In the genomic region with DNA sequence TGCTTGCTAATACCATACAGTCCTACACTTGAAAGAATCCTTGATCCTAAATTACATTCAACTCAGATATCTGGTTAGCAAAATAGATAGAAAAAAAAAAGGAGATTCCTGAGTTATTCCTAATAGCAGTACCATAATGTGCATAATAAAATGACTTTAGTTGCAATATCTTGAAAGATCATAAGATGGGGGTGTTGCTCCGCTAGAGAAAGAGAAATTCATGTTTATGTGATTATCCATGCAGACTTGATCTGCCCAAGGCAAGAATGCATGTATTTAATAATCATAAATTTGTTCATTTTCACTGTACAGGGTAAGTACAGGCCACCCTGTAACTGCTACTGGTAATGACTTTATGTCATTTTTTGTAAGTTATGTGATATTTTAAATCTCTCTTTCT, we compare ENCODE assay signal across 10 cellular contexts.
DNase-seq lines count a peak whose midpoint lies in the region; ATAC-seq, FAIRE-seq and TF ChIP-seq lines count a peak whose summit lies in the region.
"Had no signal": no experiment of that assay in that cellular context is flagged by ENCODE, and none has a peak within 500 bp of the region (broad histone marks: within the 10 kb centered on the region; RNA-seq: fewer than 3 reads in every experiment).

No MANE protein-coding gene starts in this region.

- DNase-seq in D721Med (ENCODE audit: insufficient read length, low spot score) (no peak), Karpas-422 (peak; percentile 58), lower lobe of right lung (no peak), hippocampal formation (lab: John Stamatoyannopoulos, UW) (no peak), GM19239 (ENCODE audit: insufficient read length, low spot score) (no peak)
- DNase-seq: activated CD4-positive, alpha-beta T cell treated with anti-CD3 and anti-CD28 coated beads, Interleukin-2, amount 50 U/mL, for 48 hours had no signal

- H3K27me3 ChIP-seq in Karpas-422 (ENCODE audit: low read length) (no peaks in the 10 kb centered on the region), liver (ENCODE audit: control insufficient read depth in 4 of 4, insufficient read depth in 4 of 4, low read length in 3 of 4) (no peaks in the 10 kb centered on the region), lower lobe of right lung (ENCODE audit: low read depth) (no peaks in the 10 kb centered on the region)

- 82% methylated on average over 1 of the region's 1 CpG for WGBS in liver

- H3K9ac ChIP-seq in Karpas-422 (ENCODE audit: low read length) (no peak overlapping the region), liver (ENCODE audit: low read depth in 1 of 2, low read length in 2 of 2) (no peak overlapping the region)

- H3K4me1 ChIP-seq in Karpas-422 (ENCODE audit: low read length) (no peaks in the 10 kb centered on the region), liver (ENCODE audit: control insufficient read depth in 4 of 4, insufficient read depth in 4 of 4, low read length in 3 of 4) (no peaks in the 10 kb centered on the region), lower lobe of right lung (no peaks in the 10 kb centered on the region)

- intact Hi-C loops in lower lobe of right lung (cut with DNase I), result no loop called here

- H3K36me3 ChIP-seq in Karpas-422 (ENCODE audit: insufficient read depth, low read length) (no peaks in the 10 kb centered on the region), liver (ENCODE audit: control insufficient read depth in 4 of 4, insufficient read depth in 3 of 4, low read depth in 1 of 4, low read length in 3 of 4) (peaks cover 7 to 29% (median 19%) of the 10 kb centered on the region in 4 donors), lower lobe of right lung (peaks cover 76% of the 10 kb centered on the region)

- H3K79me2 ChIP-seq in Karpas-422 (ENCODE audit: low read length), result no peaks in the 10 kb centered on the region

- no peak overlapping the region for H3K27ac ChIP-seq in Karpas-422 (ENCODE audit: low read length)
- H3K27ac ChIP-seq in VCaP, result no peak overlapping the region
- no peak overlapping the region for H3K27ac ChIP-seq in liver (ENCODE audit: low read depth in 1 of 2, low read length in 2 of 2)
- no peak overlapping the region for H3K27ac ChIP-seq in lower lobe of right lung

- H3K4me2 ChIP-seq in Karpas-422 (ENCODE audit: low read depth, low read length, poor library complexity, severe bottlenecking), result no peak overlapping the region

- TF ChIP-seq RAD21 in liver (IDR thresholded peaks at IDR 0.05), result peak; percentile 61 to 66

- no peak for ATAC-seq in lower lobe of right lung
- ATAC-seq in HG02623 (IDR thresholded peaks at IDR 0.05; ENCODE audit: unreplicated experiment), result no peak

- no peak for FAIRE-seq in D721Med (lab: Jason Lieb, UNC)
- FAIRE-seq in GM19239 (lab: Jason Lieb, UNC), result no peak
- FAIRE-seq: islet of Langerhans had no signal

- H3K4me3 ChIP-seq in Karpas-422 (ENCODE audit: low read length) (no peak overlapping the region), liver (ENCODE audit: low read depth in 1 of 3, low read length in 3 of 3) (no peak overlapping the region), lower lobe of right lung (no peak overlapping the region)

- TF ChIP-seq CTCF in D721Med (IDR thresholded peaks at IDR 0.05; ENCODE audit: insufficient read depth, missing control alignments) (peak; percentile 18), VCaP (conservative IDR thresholded peaks at IDR 0.05) (peak; percentile 73), liver (IDR thresholded peaks at IDR 0.05; ENCODE audit: low read depth, low read length, missing input control) (peak; percentile 14), lower lobe of right lung (IDR thresholded peaks at IDR 0.05) (no peak)

- H2AFZ ChIP-seq in Karpas-422 (ENCODE audit: low read length), result no peak overlapping the region

- H4K20me1 ChIP-seq in Karpas-422 (ENCODE audit: insufficient read depth, low read depth, low read length), result no peaks in the 10 kb centered on the region

- H3K9me2 ChIP-seq in Karpas-422 (replicated peaks; ENCODE audit: insufficient read depth, low read length), result no peaks in the 10 kb centered on the region

- H3K9me3 ChIP-seq in Karpas-422 (ENCODE audit: low read length) (no peaks in the 10 kb centered on the region), liver (ENCODE audit: control insufficient read depth in 4 of 4, low read length in 3 of 4) (no peaks in the 10 kb centered on the region), lower lobe of right lung (no peaks in the 10 kb centered on the region)

TF ChIP-seq in liver, 16 proteins besides CTCF, POLR2A, EP300 and RAD21:
- no peak for TF ChIP-seq RXRA (IDR thresholded peaks at IDR 0.05)
- TF ChIP-seq YY1 (IDR thresholded peaks at IDR 0.05), result no peak
- TF ChIP-seq REST (IDR thresholded peaks at IDR 0.05), result no peak
TF ChIP-seq in liver: peak in this region for 0.
